11 cellular contexts compared by ENCODE assay signal in genomic region chr9:128243486-128244415, GRCh38. TPM values are rescaled to one million over a fixed set of nuclear protein-coding genes. Genes with fewer than 3 reads are reported as not detected.
DNase-seq lines count a peak whose midpoint lies in the region; ATAC-seq and TF ChIP-seq lines count a peak whose summit lies in the region.
"Had no signal": no experiment of that assay in that cellular context is flagged by ENCODE, and none has a peak within 500 bp of the region (broad histone marks: within the 10 kb centered on the region; RNA-seq: fewer than 3 reads in every experiment).

No MANE protein-coding gene starts in this region.

- H3K79me2 ChIP-seq in osteoblast (ENCODE audit: insufficient read depth, low read length): no peaks in the 10 kb centered on the region

- no peaks in the 10 kb centered on the region for H3K9me3 ChIP-seq in osteoblast (ENCODE audit: low read depth, low read length)

- H2AFZ ChIP-seq in osteoblast (ENCODE audit: low read length): no peak overlapping the region

- H3K27ac ChIP-seq in osteoblast (ENCODE audit: low read depth, low read length): no peak overlapping the region

- TF ChIP-seq CTCF in WI38 (IDR thresholded peaks at IDR 0.05; ENCODE audit: low read depth, low read length) (no peak), fibroblast of villous mesenchyme (IDR thresholded peaks at IDR 0.05; ENCODE audit: insufficient read depth, low read depth, low read length) (no peak), osteoblast (IDR thresholded peaks at IDR 0.05; ENCODE audit: extremely low read depth, low read depth, low read length) (no peak)

- DNase-seq in AG08395 (ENCODE audit: low spot score) (peak; percentile 20), fibroblast of villous mesenchyme (ENCODE audit: low read depth) (peak; percentile 72), osteoblast (ENCODE audit: insufficient read length, low spot score, missing footprints) (peak; percentile 81), HCEC 1CT (no peak), cortex of kidney (lab: John Stamatoyannopoulos, UW) (no peak)
- DNase-seq: activated CD4-positive, CD25-positive, alpha-beta regulatory T cell; islet precursor cell; NCI-H345 had no signal

- H3K4me3 ChIP-seq in WI38 (ENCODE audit: low read depth, low read length) (peak overlapping the region; percentile 57), fibroblast of villous mesenchyme (ENCODE audit: low read depth, low read length) (peak overlapping the region; percentile 81), osteoblast (ENCODE audit: insufficient read depth, low read length) (peak overlapping the region; percentile 57)

- H3K4me2 ChIP-seq in osteoblast (ENCODE audit: insufficient read depth, low read length): peak overlapping the region; percentile 72

- no peak for ATAC-seq in GM19463 (IDR thresholded peaks at IDR 0.05; ENCODE audit: unreplicated experiment)
- ATAC-seq in HG03025 (IDR thresholded peaks at IDR 0.05; ENCODE audit: low FRiP score, unreplicated experiment): no peak

- H3K36me3 ChIP-seq in osteoblast (ENCODE audit: insufficient read depth, low read length): no peaks in the 10 kb centered on the region

- H3K4me1 ChIP-seq in osteoblast (ENCODE audit: insufficient read depth, low read length): peaks cover 11% of the 10 kb centered on the region

- H3K27me3 ChIP-seq in osteoblast (ENCODE audit: insufficient read depth, low read length): no peaks in the 10 kb centered on the region

- H4K20me1 ChIP-seq in osteoblast (ENCODE audit: insufficient read depth, low read length): no peaks in the 10 kb centered on the region

RNA-seq across cellular contexts. Expression of gene GOLGA2, which starts 32.1 kb away (rescaled TPM):
- total RNA-seq in fibroblast of villous mesenchyme (114 and 116 TPM in 2 replicates), osteoblast (121 and 137 TPM in 2 replicates)

RNA-seq across cellular contexts. Expression of gene SWI5, which starts 32.3 kb away (rescaled TPM):
- total RNA-seq in fibroblast of villous mesenchyme (26.7 and 31.1 TPM in 2 replicates), osteoblast (19.2 and 20.3 TPM in 2 replicates)

RNA-seq across cellular contexts. Expression of gene DNM1, which starts 40.6 kb away (rescaled TPM):
- total RNA-seq in fibroblast of villous mesenchyme (15.5 and 36.1 TPM in 2 replicates), osteoblast (3.6 and 6.5 TPM in 2 replicates)

RNA-seq across cellular contexts. Expression of gene CIZ1, which starts 52.4 kb away (rescaled TPM):
- 34.1 and 35.4 TPM in 2 replicates for total RNA-seq in fibroblast of villous mesenchyme
- total RNA-seq in osteoblast: 33.7 and 40.1 TPM in 2 replicates

Comparison
In these comparisons a context has a peak if more than half of its experiments do, and no peak if none do; other contexts are left out.
1. DNase-seq: peak in AG08395 (single experiment), fibroblast of villous mesenchyme (single experiment) and osteoblast (single experiment); none in HCEC 1CT (single experiment) and cortex of kidney (single experiment).
2. Peak in every context shown above with its lines, with median percentiles within 50 percentile points of each other: H3K4me3 ChIP-seq.